Comparison of ENCODE assay signal across 13 cellular contexts in genomic region chr19:6217752-6218403, GRCh38.
DNase-seq lines count a peak whose midpoint lies in the region; ATAC-seq, FAIRE-seq and TF ChIP-seq lines count a peak whose summit lies in the region.
"Had no signal": no experiment of that assay in that cellular context is flagged by ENCODE, and none has a peak within 500 bp of the region (broad histone marks: within the 10 kb centered on the region; RNA-seq: fewer than 3 reads in every experiment).

No MANE protein-coding gene starts in this region.

- H3K4me3 Mint-ChIP-seq in H9 (no peak overlapping the region), progenitor cell of endocrine pancreas (ENCODE audit: low read depth) (no peak overlapping the region)
- H3K4me3 Mint-ChIP-seq: effector memory CD8-positive, alpha-beta T cell; T-helper 17 cell had no signal

- no peak overlapping the region for H3K4me3 ChIP-seq in kidney (ENCODE audit: low read length in 2 of 2)
- H3K4me3 ChIP-seq: prostate gland, upper lobe of right lung had no signal

- H2AFZ ChIP-seq in H9 (ENCODE audit: low read length): no peak overlapping the region

- no peak overlapping the region for H2BK120ac ChIP-seq in H9 (ENCODE audit: low read depth, low read length, poor library complexity, severe bottlenecking)

- no peak overlapping the region for H2BK15ac ChIP-seq in H9 (ENCODE audit: low read depth, low read length)

- H3K36me3 Mint-ChIP-seq in H9 (ENCODE audit: insufficient read depth in 1 of 3, low read depth in 3 of 3): peaks cover 0 to 12% (median 3%) of the 10 kb centered on the region in 3 experiments; a peak in 4 of 7 replicates
- peaks cover 2% of the 10 kb centered on the region for H3K36me3 Mint-ChIP-seq in progenitor cell of endocrine pancreas (ENCODE audit: insufficient read depth)

- ATAC-seq in GM21390 (IDR thresholded peaks at IDR 0.05; ENCODE audit: unreplicated experiment): no peak

- H3K27me3 ChIP-seq in H9 (ENCODE audit: insufficient read depth, low read length): no peaks in the 10 kb centered on the region
- H3K27me3 ChIP-seq: brain microvascular endothelial cell, upper lobe of right lung had no signal

- FAIRE-seq in kidney (lab: Jason Lieb, UNC): no peak

- no peaks in the 10 kb centered on the region for H3K79me2 ChIP-seq in H9 (ENCODE audit: insufficient read depth, low read length)

- no peak overlapping the region for H3T11ph ChIP-seq in H9 (ENCODE audit: low read length)

- H3K4me2 ChIP-seq in H9 (ENCODE audit: insufficient read depth, insufficient read length, low read length): no peak overlapping the region

- peak overlapping the region; percentile 15 for H3K18ac ChIP-seq in H9 (ENCODE audit: insufficient read length, low read depth, low read length)

- no peak overlapping the region for H3K27ac ChIP-seq in H9 (ENCODE audit: insufficient read length, low read depth, low read length)
- peak overlapping the region; percentile 69 for H3K27ac ChIP-seq in cingulate gyrus (ENCODE audit: low read depth, low read length)
- no peak overlapping the region for H3K27ac ChIP-seq in kidney (ENCODE audit: low read depth in 2 of 2, low read length in 2 of 2)
- H3K27ac ChIP-seq: brain microvascular endothelial cell, prostate gland had no signal

- no peak overlapping the region for H2BK12ac ChIP-seq in H9 (ENCODE audit: insufficient read length, low read depth, low read length)

- H4K20me1 ChIP-seq in H9 (ENCODE audit: control insufficient read depth, insufficient read depth, insufficient read length): no peaks in the 10 kb centered on the region

- H2BK20ac ChIP-seq in H9 (ENCODE audit: low read depth, low read length, poor library complexity, severe bottlenecking): no peak overlapping the region

- no peak overlapping the region for H4K5ac ChIP-seq in H9 (ENCODE audit: insufficient read length, low read depth, low read length)

- H3K79me1 ChIP-seq in H9 (ENCODE audit: insufficient read depth, low read depth, low read length, poor library complexity, severe bottlenecking): no peaks in the 10 kb centered on the region

- H3K36me3 ChIP-seq in kidney (ENCODE audit: control insufficient read depth in 1 of 2, insufficient read depth in 2 of 2, low read length in 2 of 2): peaks cover 0 to 10% of the 10 kb centered on the region in 2 donors

- H2BK5ac ChIP-seq in H9 (ENCODE audit: insufficient read length, low read length): no peak overlapping the region

- H3K23me2 ChIP-seq in H9 (ENCODE audit: insufficient read length, low read depth, low read length, poor library complexity, severe bottlenecking): no peaks in the 10 kb centered on the region

- DNase-seq in H9 (no peak), kidney (peak; percentile 38), progenitor cell of endocrine pancreas (ENCODE audit: low spot score, unreplicated experiment) (no peak), KBM-7 (no peak), globus pallidus (ENCODE audit: low spot score) (no peak), ecto neural progenitor cell (ENCODE audit: low spot score) (no peak)

- H3K9ac ChIP-seq in H9 (ENCODE audit: extremely low read depth, insufficient read length, low read length) (no peak overlapping the region), kidney (ENCODE audit: low read length in 2 of 2) (no peak overlapping the region)

- H3K4me1 ChIP-seq in H9 (ENCODE audit: insufficient read depth, low read length) (no peaks in the 10 kb centered on the region), kidney (ENCODE audit: control insufficient read depth in 1 of 2, insufficient read depth in 1 of 2, low read depth in 1 of 2, low read length in 2 of 2) (peaks cover 3 to 32% of the 10 kb centered on the region in 2 donors)
- H3K4me1 ChIP-seq: prostate gland had no signal

- H3K4me1 Mint-ChIP-seq in H9 (peaks cover 2 to 14% of the 10 kb centered on the region in 2 experiments), progenitor cell of endocrine pancreas (ENCODE audit: low read depth) (peaks cover 11% of the 10 kb centered on the region)

- no peak overlapping the region; the same call in 1 of the 2 replicates for H3K4ac ChIP-seq in H9 (ENCODE audit: low read depth, low read length)

- no peak overlapping the region for H3K14ac ChIP-seq in H9 (ENCODE audit: insufficient read depth, low read length)

- no peak overlapping the region for H3K56ac ChIP-seq in H9 (ENCODE audit: insufficient read length, low read depth, low read length)

- in situ Hi-C loops in KBM-7 (cut with MboI; ENCODE audit: low pct_unique_long_range_greater_than_20kb, low sequenced_read_pairs): no loop called here

- intact Hi-C loops in kidney (cut with DNase I): no loop called here

- no peaks in the 10 kb centered on the region for H3K9me3 ChIP-seq in H9 (ENCODE audit: control insufficient read depth, low read depth, low read length)
- H3K9me3 ChIP-seq in kidney (ENCODE audit: control insufficient read depth in 1 of 2, low read length in 2 of 2): no peaks in the 10 kb centered on the region
- H3K9me3 ChIP-seq: prostate gland, upper lobe of right lung had no signal

- no peak overlapping the region for H4K8ac ChIP-seq in H9 (replicated peaks; ENCODE audit: insufficient read length, low read depth, low read length)

- H4K91ac ChIP-seq in H9 (ENCODE audit: insufficient read length, low read depth, low read length): no peak overlapping the region

- no peaks in the 10 kb centered on the region for H3K9me3 Mint-ChIP-seq in H9
- no peaks in the 10 kb centered on the region for H3K9me3 Mint-ChIP-seq in progenitor cell of endocrine pancreas (ENCODE audit: low read depth)
- H3K9me3 Mint-ChIP-seq: effector memory CD8-positive, alpha-beta T cell had no signal

- no peak for TF ChIP-seq CTCF in H9 (conservative IDR thresholded peaks at IDR 0.05)
- no peak for TF ChIP-seq CTCF in kidney (IDR thresholded peaks at IDR 0.05; ENCODE audit: borderline replicate concordance, extremely low read depth, insufficient read depth)
- TF ChIP-seq CTCF in progenitor cell of endocrine pancreas (IDR thresholded peaks at IDR 0.05; ENCODE audit: unreplicated experiment): no peak

- WGBS in H9 (ENCODE audit: extremely low coverage, insufficient read length, low lambda C conversion rate): no CpG with 5 or more reads among the region's 17 CpGs

- H3K27me3 Mint-ChIP-seq in H9 (ENCODE audit: low read depth): no peaks in the 10 kb centered on the region
- no peaks in the 10 kb centered on the region for H3K27me3 Mint-ChIP-seq in progenitor cell of endocrine pancreas
- H3K27me3 Mint-ChIP-seq: effector memory CD8-positive, alpha-beta T cell; T-helper 17 cell had no signal

- peak overlapping the region in 1 of 3 experiments; percentile 43; a peak in 1 of 7 replicates for H3K27ac Mint-ChIP-seq in H9
- peak overlapping the region; percentile 92 for H3K27ac Mint-ChIP-seq in progenitor cell of endocrine pancreas
- H3K27ac Mint-ChIP-seq: T-helper 17 cell had no signal

- no peak overlapping the region for H2AK5ac ChIP-seq in H9 (ENCODE audit: insufficient read length, low read length)

- no peak overlapping the region for H3K23ac ChIP-seq in H9 (ENCODE audit: insufficient read length, low read depth, low read length)
